1 cellular context compared by ENCODE assay signal in genomic region chr18:3350566-3351527, GRCh38.
TF ChIP-seq lines count a peak whose summit lies in the region.

No MANE protein-coding gene starts in this region.

TF ChIP-seq in H1, 55 proteins besides CTCF, POLR2A, EP300 and RAD21:
- no peak for TF ChIP-seq ATF2 (IDR thresholded peaks at IDR 0.05; ENCODE audit: low read length)
- TF ChIP-seq CREB1 (IDR thresholded peaks at IDR 0.05) = no peak
- no peak for TF ChIP-seq SP4 (IDR thresholded peaks at IDR 0.05; ENCODE audit: low read length)
- TF ChIP-seq CHD2 (IDR thresholded peaks at IDR 0.05; ENCODE audit: low read length) = no peak
- no peak for TF ChIP-seq EZH2 (IDR thresholded peaks at IDR 0.05; ENCODE audit: low read depth, low read length, severe bottlenecking)
- no peak for TF ChIP-seq TAF1 (IDR thresholded peaks at IDR 0.05; ENCODE audit: low read depth, low read length)
